Comparison of ENCODE assay signal across 1 cellular context in genomic region chr2:55051026-55051866, GRCh38.
TF ChIP-seq lines count a peak whose summit lies in the region.

No MANE protein-coding gene starts in this region.

TF ChIP-seq in A549, 52 proteins besides CTCF, POLR2A, EP300 and RAD21 (continued from another document):
- TF ChIP-seq CEBPB (IDR thresholded peaks at IDR 0.05) = no peak
- TF ChIP-seq POLR2AphosphoS2 (conservative IDR thresholded peaks at IDR 0.05; ENCODE audit: low read length) = no peak
- no peak for TF ChIP-seq CBX8 (IDR thresholded peaks at IDR 0.05)
- TF ChIP-seq KDM1A (IDR thresholded peaks at IDR 0.05; ENCODE audit: low read depth) = no peak
- no peak for TF ChIP-seq PBX3 (IDR thresholded peaks at IDR 0.05)
- TF ChIP-seq JUN (IDR thresholded peaks at IDR 0.05) = peak; percentile 46 to 61; a peak in 2 of 5 replicates
- peak; percentile 84; the same call in 1 of the 2 replicates for TF ChIP-seq PHF8 (IDR thresholded peaks at IDR 0.05; ENCODE audit: borderline replicate concordance, low read depth)
- peak; percentile 76 for TF ChIP-seq BHLHE40 (IDR thresholded peaks at IDR 0.05; ENCODE audit: low read depth, low read length)
- TF ChIP-seq MAZ (IDR thresholded peaks at IDR 0.05; ENCODE audit: borderline replicate concordance, low read depth, low read length) = no peak
- peak; percentile 63; the same call in 1 of the 2 replicates for TF ChIP-seq FOSB (CRISPR knock-in tag; IDR thresholded peaks at IDR 0.05)
- TF ChIP-seq JUNB (IDR thresholded peaks at IDR 0.05) = peak; percentile 96
- 0 out of 2 replicates have a peak, but pooled peaks have one; percentile 31 for TF ChIP-seq HOXB5 (CRISPR knock-in tag; IDR thresholded peaks at IDR 0.05)
- no peak for TF ChIP-seq ATOH8 (CRISPR knock-in tag; IDR thresholded peaks at IDR 0.05; ENCODE audit: low read depth)
- no peak for TF ChIP-seq ZC3H11A (IDR thresholded peaks at IDR 0.05)
- TF ChIP-seq TP53 (CRISPR knock-in tag; IDR thresholded peaks at IDR 0.05) = no peak
- TF ChIP-seq KDM5A (IDR thresholded peaks at IDR 0.05) = no peak
- TF ChIP-seq USF2 (IDR thresholded peaks at IDR 0.05) = no peak
- no peak for TF ChIP-seq TFCP2L1 (CRISPR knock-in tag; IDR thresholded peaks at IDR 0.05)
- TF ChIP-seq MAX (IDR thresholded peaks at IDR 0.05) = no peak; the same call in 1 of the 2 replicates
- TF ChIP-seq HEYL (CRISPR knock-in tag; IDR thresholded peaks at IDR 0.05) = no peak
- TF ChIP-seq RNF2 (IDR thresholded peaks at IDR 0.05; ENCODE audit: borderline replicate concordance, low read depth) = no peak
- no peak for TF ChIP-seq ZFP36 (IDR thresholded peaks at IDR 0.05; ENCODE audit: borderline replicate concordance, partially characterized antibody)
- peak; percentile 95 for TF ChIP-seq MAFK (IDR thresholded peaks at IDR 0.05; ENCODE audit: partially characterized antibody)
- TF ChIP-seq REST (IDR thresholded peaks at IDR 0.05) = no peak
- no peak for TF ChIP-seq ZNF302 (CRISPR knock-in tag; IDR thresholded peaks at IDR 0.05)
- peak; percentile 97 for TF ChIP-seq FOSL2 (IDR thresholded peaks at IDR 0.05)
- peak; percentile 99 for TF ChIP-seq FOSL2 (CRISPR knock-in tag; IDR thresholded peaks at IDR 0.05)
- TF ChIP-seq RCOR1 (IDR thresholded peaks at IDR 0.05; ENCODE audit: low read depth, low read length) = no peak
- TF ChIP-seq NFE2L2 (conservative IDR thresholded peaks at IDR 0.05; ENCODE audit: low read length) = peak; percentile 63; the same call in 1 of the 2 replicates
- no peak for TF ChIP-seq HES2 (IDR thresholded peaks at IDR 0.05)
- no peak for TF ChIP-seq EHMT2 (IDR thresholded peaks at IDR 0.05; ENCODE audit: low read depth)
